ENCODE assay signal across 8 cellular contexts in genomic region chr7:66845382-66846095, GRCh38.
A peak's percentile ranks its signal among the peaks of the same experiment; 100 is the strongest.
DNase-seq lines count a peak whose midpoint lies in the region; FAIRE-seq and TF ChIP-seq lines count a peak whose summit lies in the region.

No MANE protein-coding gene starts in this region.

- CTCF ChIA-PET in Caco-2 (lab: Charles Lee) (interaction anchor here (1.0 to 1.2 kb wide), 2 partner anchors 59 to 226 kb away, joined by 3 to 4 read pairs; no protein-coding TSS in a partner anchor), RWPE1 (lab: Yijun Ruan, JAX) (interaction anchor here (0.6 kb wide), 1 partner anchor 29 kb away, joined by 3 read pairs; no protein-coding TSS in a partner anchor)

- no peaks in the 10 kb centered on the region for H3K79me2 ChIP-seq in parathyroid adenoma

- H3K4me3 Mint-ChIP-seq in Caco-2 (ENCODE audit: unreplicated experiment) = peak overlapping the region; percentile 92

- in situ Hi-C loops in ACHN (cut with HindIII; ENCODE audit: low pct_ligation_motif_present, low pct_unique_long_range_greater_than_20kb, low sequenced_read_pairs) = no loop called here

- no peak for FAIRE-seq in D721Med (lab: Jason Lieb, UNC)

- H3K9me3 Mint-ChIP-seq in Caco-2 (ENCODE audit: unreplicated experiment) = no peaks in the 10 kb centered on the region

- H3K36me3 ChIP-seq in Caco-2 (ENCODE audit: control insufficient read depth, insufficient read depth, low read length) (no peaks in the 10 kb centered on the region), parathyroid adenoma (ENCODE audit: control insufficient read depth, insufficient read depth, low read length) (no peaks in the 10 kb centered on the region)

- intact Hi-C loops in Caco-2 (cut with micrococcal nuclease; ENCODE audit: unreplicated experiment) = loop anchor here (2.0 to 5.0 kb wide), 3 partner anchors 21 to 149 kb away; partner anchors contain the start of gene SBDS

- no peak for TF ChIP-seq CTCF in Caco-2 (IDR thresholded peaks at IDR 0.05; ENCODE audit: insufficient read depth in 1 of 2, low read depth in 1 of 2, low read length in 1 of 2, severe bottlenecking in 1 of 2, unreplicated experiment in 1 of 2)
- TF ChIP-seq CTCF in RWPE1 (conservative IDR thresholded peaks at IDR 0.05; ENCODE audit: low read depth) = no peak
- no peak for TF ChIP-seq CTCF in parathyroid adenoma (IDR thresholded peaks at IDR 0.05)
- TF ChIP-seq CTCF in D721Med (IDR thresholded peaks at IDR 0.05; ENCODE audit: insufficient read depth, missing control alignments) = no peak

- TSS peak; percentile 97 for BruUV-seq in Caco-2 (replicated peaks; lab: Mats Ljungman, UMichigan)

- peaks cover 7% of the 10 kb centered on the region for H3K36me3 Mint-ChIP-seq in Caco-2 (ENCODE audit: insufficient read depth, unreplicated experiment)

- H3K27me3 ChIP-seq in Caco-2 (replicated peaks; ENCODE audit: control insufficient read depth, insufficient read depth, low read length) = no peaks in the 10 kb centered on the region
- no peaks in the 10 kb centered on the region for H3K27me3 ChIP-seq in parathyroid adenoma (ENCODE audit: control insufficient read depth, insufficient read depth, low read length)

- H3K27me3 Mint-ChIP-seq in Caco-2 (ENCODE audit: insufficient read depth, unreplicated experiment) = peaks cover 2% of the 10 kb centered on the region

- H3K4me1 Mint-ChIP-seq in Caco-2 (ENCODE audit: low read depth, unreplicated experiment) = peaks cover 12% of the 10 kb centered on the region

- peak overlapping the region; percentile 99 for H3K27ac Mint-ChIP-seq in Caco-2 (ENCODE audit: unreplicated experiment)

- no peak for TF ChIP-seq POLR2A in erythroblast (IDR thresholded peaks at IDR 0.05; ENCODE audit: low read length)

- H3K9ac ChIP-seq in parathyroid adenoma = peak overlapping the region; percentile 10

- no peaks in the 10 kb centered on the region for H3K9me3 ChIP-seq in Caco-2
- H3K9me3 ChIP-seq in parathyroid adenoma (ENCODE audit: control insufficient read depth, low read length) = no peaks in the 10 kb centered on the region

- peak overlapping the region; percentile 96 for H3K4me2 ChIP-seq in parathyroid adenoma (ENCODE audit: low read length)

- DNase-seq in Caco-2 (peak; percentile 25 to 40), RWPE1 (ENCODE audit: low spot score) (no peak), erythroblast (lab: John Stamatoyannopoulos, UW) (peak; percentile 54), HUDEP-2 (lab: John Stamatoyannopoulos, UW; ENCODE audit: unreplicated experiment in 76 of 76) (no peak), D721Med (ENCODE audit: insufficient read length, low spot score) (no peak), ACHN (no peak), OCI-M2 (lab: John Stamatoyannopoulos, UW; ENCODE audit: unreplicated experiment) (no peak)

- POLR2A ChIA-PET in Caco-2 (lab: Charles Lee) = interaction anchor here (0.6 to 2.1 kb wide), 9 partner anchors 21 to 352 kb away, joined by 3 to 20 read pairs (median 7); partner anchors contain the start of genes RABGEF1, SBDS, TMEM248 and TYW1
- POLR2A ChIA-PET in RWPE1 (lab: Yijun Ruan, JAX; ENCODE audit: low non-redundant PET) = interaction anchor here (0.6 to 0.8 kb wide), 2 partner anchors 76 to 92 kb away, joined by 3 read pairs; partner anchors contain the start of gene TMEM248

- peak overlapping the region; percentile 75 for H3K27ac ChIP-seq in RWPE1
- H3K27ac ChIP-seq in parathyroid adenoma = peak overlapping the region; percentile 85

- H3K4me3 ChIP-seq in Caco-2 (ENCODE audit: low read depth, low read length) = peak overlapping the region; percentile 45
- H3K4me3 ChIP-seq in parathyroid adenoma (ENCODE audit: low read depth, low read length) = peak overlapping the region; percentile 84

- H3K4me1 ChIP-seq in Caco-2 (0 out of 2 replicates have a peak, but pooled peaks cover 5% of the 10 kb centered on the region), parathyroid adenoma (peaks cover 9% of the 10 kb centered on the region)

- H2AFZ ChIP-seq in parathyroid adenoma = peak overlapping the region; percentile 99

Comparison
In these comparisons a context has a peak if more than half of its experiments do, and no peak if none do; other contexts are left out.
1. DNase-seq: peak in Caco-2 (2 of 2) and erythroblast (2 of 2); none in RWPE1 (single experiment), HUDEP-2 (0 of 76), D721Med (single experiment), ACHN (single experiment) and OCI-M2 (single experiment).